8 cellular contexts compared by ENCODE assay signal in genomic region chr22:24155597-24156145, GRCh38. TPM values are rescaled to one million over a fixed set of nuclear protein-coding genes. Genes with fewer than 3 reads are reported as not detected.
DNase-seq lines count a peak whose midpoint lies in the region; ATAC-seq and TF ChIP-seq lines count a peak whose summit lies in the region.

No MANE protein-coding gene starts in this region.

- ATAC-seq in DND-41 (ENCODE audit: insufficient read depth, low read depth) (peak; percentile 66), GM21576 (IDR thresholded peaks at IDR 0.05; ENCODE audit: unreplicated experiment) (peak; percentile 30), left lung (peak; percentile 67)

- peak overlapping the region; percentile 99 for H3K4me2 ChIP-seq in DND-41 (ENCODE audit: insufficient read depth, low read length)

- H3K4me1 ChIP-seq in DND-41 (ENCODE audit: insufficient read depth, low read length): peaks cover 29% of the 10 kb centered on the region
- peaks cover 40 to 79% of the 10 kb centered on the region in 2 donors for H3K4me1 ChIP-seq in left lung

- H2AFZ ChIP-seq in DND-41 (ENCODE audit: low read depth, low read length): no peak overlapping the region

- H3K9me3 ChIP-seq in DND-41 (ENCODE audit: insufficient read depth, low read length, severe bottlenecking) (no peaks in the 10 kb centered on the region), left lung (no peaks in the 10 kb centered on the region)

- H3K27ac ChIP-seq in DND-41 (ENCODE audit: low read length) (no peak overlapping the region), left lung (peak overlapping the region; percentile 82 to 91)

- H3K4me3 ChIP-seq in DND-41 (ENCODE audit: low read depth in 1 of 2, low read length in 2 of 2): peak overlapping the region in 1 of 2 experiments; percentile 62; a peak in 3 of 4 replicates
- peak overlapping the region; percentile 72 to 83 for H3K4me3 ChIP-seq in left lung

- TF ChIP-seq CTCF in DND-41 (IDR thresholded peaks at IDR 0.05; ENCODE audit: borderline replicate concordance, extremely low read depth, low read length, poor library complexity, severe bottlenecking): peak; percentile 77
- TF ChIP-seq CTCF in left lung (IDR thresholded peaks at IDR 0.05): peak; percentile 24 to 41

- H3K36me3 ChIP-seq in DND-41 (ENCODE audit: insufficient read depth, low read length): peaks cover 49% of the 10 kb centered on the region
- peaks cover 0 to 5% of the 10 kb centered on the region in 2 donors for H3K36me3 ChIP-seq in left lung

- intact Hi-C loops in left lung (cut with DNase I): no loop called here

- DNase-seq in DND-41 (peak; percentile 56), M059J (ENCODE audit: low read depth) (peak; percentile 72), dermis blood vessel endothelial cell (peak; percentile 70), left lung (peak; percentile 83 to 94), cortex of kidney (lab: John Stamatoyannopoulos, UW) (no peak)
- DNase-seq in activated CD4-positive, CD25-positive, alpha-beta regulatory T cell treated with anti-CD3 and anti-CD28 coated beads, Interleukin-2, amount 50 U/mL, for 72 hours: peak; percentile 52
- peak; percentile 44 for DNase-seq in stimulated activated CD4-positive, alpha-beta T cell treated with anti-CD3 and anti-CD28 coated beads, Interleukin-4, amount 100 ng/mL, for 24 hours

- no peaks in the 10 kb centered on the region for H3K79me2 ChIP-seq in DND-41 (ENCODE audit: insufficient read depth, low read length)

- no peaks in the 10 kb centered on the region for H3K27me3 ChIP-seq in DND-41 (ENCODE audit: insufficient read depth, low read length, poor library complexity)
- H3K27me3 ChIP-seq in left lung: no peaks in the 10 kb centered on the region

- H3K9ac ChIP-seq in DND-41 (ENCODE audit: low read depth, low read length): peak overlapping the region; percentile 46; the same call in 1 of the 2 replicates

- H4K20me1 ChIP-seq in DND-41 (ENCODE audit: insufficient read depth, low read length): peaks cover 95% of the 10 kb centered on the region

RNA-seq across cellular contexts. Expression of gene SUSD2, which starts 25.6 kb away (rescaled TPM):
- 0.15 TPM in 1 of 2 replicates, not detected in the other for total RNA-seq in M059J (2014; rRNA removed; shearing (Covaris generic))
- 0.34 and 0.60 TPM in 2 replicates for total RNA-seq in dermis blood vessel endothelial cell
- total RNA-seq in left lung: 100 to 1,000 TPM in 1 of 2 donors, 10 to 100 TPM in 1; 63.2 to 374 TPM

Comparison
In these comparisons a context has a peak if more than half of its experiments do, and no peak if none do; other contexts are left out.
1. RNA of gene SUSD2, which starts 25.6 kb away (total RNA-seq): 63.2 to 374 TPM in left lung; 0.34 to 0.60 TPM in dermis blood vessel endothelial cell and 0.15 TPM in M059J; every median in the first group is over 10 times any median in the second.
2. Peak in every context shown above with its lines, with median percentiles within 50 percentile points of each other: ATAC-seq.